Comparison of ENCODE assay signal across 8 cellular contexts in genomic region chr6:3848925-3849605, GRCh38. TPM values are rescaled to one million over a fixed set of nuclear protein-coding genes. Genes with fewer than 3 reads are reported as not detected.
DNase-seq lines count a peak whose midpoint lies in the region; ATAC-seq and TF ChIP-seq lines count a peak whose summit lies in the region.

FAM50B (plus strand) TSS chr6:3849373; CDS start chr6:3849812, 439 bp downstream.

- CTCF ChIA-PET in CD8-positive, alpha-beta memory T cell (lab: Charles Lee) = interaction anchor here (0.6 to 2.4 kb wide), 34 partner anchors 9 to 306 kb away, joined by 3 to 19 read pairs (median 4); partner anchors contain the start of gene ECI2
- CTCF ChIA-PET in activated naive CD4-positive, alpha-beta T cell treated with anti-CD3 and anti-CD28 coated beads, Interleukin-2, amount 10 ng/mL, durations not matched to agents 7 days and 5 days (lab: Charles Lee) = interaction anchor here (0.6 to 3.1 kb wide), 29 partner anchors 8 to 361 kb away, joined by 3 to 37 read pairs (median 4); no protein-coding TSS in a partner anchor

- H3K9me3 Mint-ChIP-seq in CD8-positive, alpha-beta memory T cell = peaks cover 0 to 4% (median 0%) of the 10 kb centered on the region in 5 donors
- no peaks in the 10 kb centered on the region for H3K9me3 Mint-ChIP-seq in activated naive CD4-positive, alpha-beta T cell treated with anti-CD3 and anti-CD28 coated beads, Interleukin-2, amount 10 ng/mL, durations not matched to agents 7 days and 5 days

- no peaks in the 10 kb centered on the region for H3K27me3 Mint-ChIP-seq in CD8-positive, alpha-beta memory T cell
- no peaks in the 10 kb centered on the region for H3K27me3 Mint-ChIP-seq in activated naive CD4-positive, alpha-beta T cell treated with anti-CD3 and anti-CD28 coated beads, Interleukin-2, amount 10 ng/mL, durations not matched to agents 7 days and 5 days

- no peaks in the 10 kb centered on the region for H3K36me3 ChIP-seq in CD8-positive, alpha-beta memory T cell (ENCODE audit: insufficient read depth, low read length)
- no peaks in the 10 kb centered on the region for H3K36me3 ChIP-seq in RWPE2 (ENCODE audit: low read depth)

- H3K4me3 Mint-ChIP-seq in CD8-positive, alpha-beta memory T cell = peak within 1 kb of the TSS; percentile 75 to 90 (median 83)
- H3K4me3 Mint-ChIP-seq in activated naive CD4-positive, alpha-beta T cell treated with anti-CD3 and anti-CD28 coated beads, Interleukin-2, amount 10 ng/mL, durations not matched to agents 7 days and 5 days = peak within 1 kb of the TSS; percentile 76

- TF ChIP-seq CTCF in RWPE2 (IDR thresholded peaks at IDR 0.05; ENCODE audit: poor library complexity, severe bottlenecking) = peak; percentile 89

- peak within 1 kb of the TSS; percentile 82 to 96 (median 90) for H3K27ac Mint-ChIP-seq in CD8-positive, alpha-beta memory T cell
- peak within 1 kb of the TSS; percentile 73 for H3K27ac Mint-ChIP-seq in activated naive CD4-positive, alpha-beta T cell treated with anti-CD3 and anti-CD28 coated beads, Interleukin-2, amount 10 ng/mL, durations not matched to agents 7 days and 5 days

- peaks cover 26 to 31% (median 30%) of the 10 kb centered on the region in 3 donors for H3K4me1 Mint-ChIP-seq in CD8-positive, alpha-beta memory T cell
- H3K4me1 Mint-ChIP-seq in activated naive CD4-positive, alpha-beta T cell treated with anti-CD3 and anti-CD28 coated beads, Interleukin-2, amount 10 ng/mL, durations not matched to agents 7 days and 5 days = peaks cover 25% of the 10 kb centered on the region

- no peaks in the 10 kb centered on the region for H3K27me3 ChIP-seq in CD8-positive, alpha-beta memory T cell (ENCODE audit: insufficient read depth, low read length, poor library complexity, severe bottlenecking)
- no peaks in the 10 kb centered on the region for H3K27me3 ChIP-seq in RWPE2 (ENCODE audit: insufficient read depth, poor library complexity, severe bottlenecking)

- peak within 1 kb of the TSS; percentile 69 for H3K4me3 ChIP-seq in CD8-positive, alpha-beta memory T cell (ENCODE audit: low read length)
- H3K4me3 ChIP-seq in RWPE2 (ENCODE audit: severe bottlenecking) = peak within 1 kb of the TSS; percentile 39

- ATAC-seq in GM19468 (IDR thresholded peaks at IDR 0.05; ENCODE audit: extremely low read depth, unreplicated experiment) (peak; percentile 85), RWPE2 (ENCODE audit: low read depth) (peak; percentile 95)

- H3K27ac ChIP-seq in CD8-positive, alpha-beta memory T cell (ENCODE audit: low read depth, low read length) = no peak within 1 kb of the TSS
- H3K27ac ChIP-seq in RWPE2 (ENCODE audit: poor library complexity, severe bottlenecking) = peak within 1 kb of the TSS; percentile 15

- peak; percentile 80 to 93 (median 89) for DNase-seq in CD8-positive, alpha-beta memory T cell
- DNase-seq in HT1080 (ENCODE audit: low read depth) (peak; percentile 24), RWPE2 (ENCODE audit: low spot score) (peak; percentile 84), germinal center (ENCODE audit: low spot score) (peak; percentile 91), occipital lobe (lab: John Stamatoyannopoulos, UW) (peak; percentile 86), superior temporal gyrus (ENCODE audit: extremely low spot score) (peak; percentile 90)
- DNase-seq in activated naive CD4-positive, alpha-beta T cell treated with anti-CD3 and anti-CD28 coated beads, Interleukin-2, amount 10 ng/mL, durations not matched to agents 7 days and 5 days = peak; percentile 94

- no peaks in the 10 kb centered on the region for H3K9me3 ChIP-seq in CD8-positive, alpha-beta memory T cell (ENCODE audit: low read length)
- no peaks in the 10 kb centered on the region for H3K9me3 ChIP-seq in RWPE2 (ENCODE audit: severe bottlenecking)

- H3K36me3 Mint-ChIP-seq in CD8-positive, alpha-beta memory T cell = no peaks in the 10 kb centered on the region
- H3K36me3 Mint-ChIP-seq in activated naive CD4-positive, alpha-beta T cell treated with anti-CD3 and anti-CD28 coated beads, Interleukin-2, amount 10 ng/mL, durations not matched to agents 7 days and 5 days = peaks cover 11% of the 10 kb centered on the region

- POLR2A ChIA-PET in CD8-positive, alpha-beta memory T cell (lab: Charles Lee) = interaction anchor here (0.6 to 1.9 kb wide), 4 partner anchors 169 to 1063 kb away, joined by 3 to 13 read pairs (median 9); partner anchors contain the start of gene ECI2

- H3K4me1 ChIP-seq in CD8-positive, alpha-beta memory T cell (ENCODE audit: insufficient read depth, low read length) = no peaks in the 10 kb centered on the region
- H3K4me1 ChIP-seq in RWPE2 (ENCODE audit: insufficient read depth, poor library complexity, severe bottlenecking) = peaks cover 6% of the 10 kb centered on the region

RNA-seq across cellular contexts. Expression of gene FAM50B, which starts in this region (rescaled TPM):
- total RNA-seq in CD8-positive, alpha-beta memory T cell = 1 to 10 TPM; 7.3 to 7.5 TPM
- 10.3 TPM for polyA plus RNA-seq in CD8-positive, alpha-beta memory T cell
- total RNA-seq in HT1080 (2014; rRNA removed; shearing (Covaris generic)) = not detected in 2 replicates
- polyA plus RNA-seq in HT1080 (2015; cell fraction: cytosol; rRNA removed) = not detected in 2 replicates
- not detected in 2 replicates for polyA plus RNA-seq in HT1080 (2015; cell fraction: nucleus; rRNA removed)
- total RNA-seq in occipital lobe = 20.6 TPM

Comparison
In these comparisons a context has a peak if more than half of its experiments do, and no peak if none do; other contexts are left out.
1. Peak in DNase-seq in HT1080; RNA of the gene not detected or under 1 TPM.
2. DNase-seq: peak in every context shown above with its lines; median percentile 94 in activated naive CD4-positive, alpha-beta T cell treated with anti-CD3 and anti-CD28 coated beads, Interleukin-2, amount 10 ng/mL, durations not matched to agents 7 days and 5 days; 91 in germinal center; 90 in superior temporal gyrus; 89 in CD8-positive, alpha-beta memory T cell; 86 in occipital lobe; 84 in RWPE2; 24 in HT1080.